Comparison of ENCODE assay signal across 30 cellular contexts in genomic region chr14:105978618-105979295, GRCh38.
"Had no signal": no experiment of that assay in that cellular context is flagged by ENCODE, and none has a peak within 500 bp of the region (broad histone marks: within the 10 kb centered on the region; RNA-seq: fewer than 3 reads in every experiment).

No MANE protein-coding gene starts in this region.

- ATAC-seq: activated CD4-positive, CD25-positive, alpha-beta regulatory T cell treated with anti-CD3 and anti-CD28 coated beads, Interleukin-2, amount 50 U/mL, for 24 hours; effector memory CD8-positive, alpha-beta T cell; foreskin keratinocyte; gastrocnemius medialis; heart left ventricle; T-helper 17 cell had no signal

- H3K9me3 Mint-ChIP-seq: activated B cell treated with CpG ODN at 0.5 μM for 24 hours; activated CD4-positive, alpha-beta memory T cell treated with anti-CD3 and anti-CD28 coated beads, Interleukin-2, amount 10 ng/mL, durations not matched to agents 7 days and 5 days; activated CD4-positive, alpha-beta T cell treated with anti-CD3 and anti-CD28 coated beads, Interleukin-2, amount 10 ng/mL, durations not matched to agents 7 days and 5 days; activated T-helper 1 cell treated with anti-CD3 and anti-CD28 coated beads, Interleukin-12 subunit alpha, Interleukin-12 subunit beta, Interleukin-2, Interleukin-4 antibody, amounts not matched to agents 30 ng/mL and 10 ng/mL and 1 ng/mL, durations not matched to agents 14 hours and 24 hours and 36 hours; activated T-helper 2 cell treated with anti-CD3 and anti-CD28 coated beads, Interferon-gamma antibody, Interleukin-2, Interleukin-4, amounts not matched to agents 10 μg/mL and 5 μg/mL and 100 μg/mL, durations not matched to agents 14 hours and 24 hours and 36 hours; central memory CD8-positive, alpha-beta T cell; dendritic cell treated with granulocyte-macrophage colony-stimulating factor and Interleukin-4, amounts not matched to agents 40 ng/mL and 50 ng/mL, for 4 days; effector memory CD8-positive, alpha-beta T cell; T-helper 2 cell treated with Interferon-gamma antibody and Interleukin-4, amounts not matched to agents 5 μg/mL and 100 μg/mL, for 36 hours had no signal

- H3K36me3 Mint-ChIP-seq: activated naive CD8-positive, alpha-beta T cell had no signal

- H3K4me3 Mint-ChIP-seq: activated B cell treated with CpG ODN at 0.5 μM for 24 hours; activated CD4-positive, alpha-beta memory T cell treated with anti-CD3 and anti-CD28 coated beads, Interleukin-2, amount 10 ng/mL, durations not matched to agents 7 days and 5 days; activated CD4-positive, alpha-beta T cell treated with anti-CD3 and anti-CD28 coated beads, Interleukin-2, amount 10 ng/mL, durations not matched to agents 7 days and 5 days; activated naive CD8-positive, alpha-beta T cell; activated T-helper 1 cell treated with anti-CD3 and anti-CD28 coated beads, Interleukin-12 subunit alpha, Interleukin-12 subunit beta, Interleukin-2, Interleukin-4 antibody, amounts not matched to agents 30 ng/mL and 10 ng/mL and 1 ng/mL, durations not matched to agents 14 hours and 24 hours and 36 hours; central memory CD8-positive, alpha-beta T cell; dendritic cell treated with granulocyte-macrophage colony-stimulating factor and Interleukin-4, amounts not matched to agents 40 ng/mL and 50 ng/mL, for 4 days; effector memory CD8-positive, alpha-beta T cell; T-helper 17 cell; T-helper 2 cell treated with Interferon-gamma antibody and Interleukin-4, amounts not matched to agents 5 μg/mL and 100 μg/mL, for 36 hours had no signal

- DNase-seq: activated B cell treated with CpG ODN at 0.5 μM for 24 hours; activated CD4-positive, alpha-beta memory T cell treated with anti-CD3 and anti-CD28 coated beads, Interleukin-2, amount 10 ng/mL, durations not matched to agents 7 days and 5 days; activated CD4-positive, alpha-beta T cell treated with anti-CD3 and anti-CD28 coated beads, Interleukin-2, amount 10 ng/mL, durations not matched to agents 7 days and 5 days; activated CD4-positive, alpha-beta T cell treated with anti-CD3 and anti-CD28 coated beads, Interleukin-2, amount 50 U/mL, for 4 hours; activated CD8-positive, alpha-beta memory T cell treated with anti-CD3 and anti-CD28 coated beads, Interleukin-2, amount 50 U/mL, for 4 hours; activated gamma-delta T cell; activated naive CD4-positive, alpha-beta T cell; activated T-cell treated with anti-CD3 and anti-CD28 coated beads, Interleukin-2, amount 50 U/mL, for 1 hour; activated T-cell treated with anti-CD3 and anti-CD28 coated beads, Interleukin-2, amount 50 U/mL, for 48 hours; amniotic stem cell; anterior cingulate cortex; brain microvascular endothelial cell; dorsolateral prefrontal cortex; effector memory CD8-positive, alpha-beta T cell; erythroblast; foreskin keratinocyte; gastrocnemius medialis; glutamatergic neuron; heart left ventricle; T-helper 1 cell; T-helper 17 cell; T1000; WERI-Rb-1 had no signal

- H3K27ac Mint-ChIP-seq: activated B cell treated with CpG ODN at 0.5 μM for 24 hours; activated CD4-positive, alpha-beta memory T cell treated with anti-CD3 and anti-CD28 coated beads, Interleukin-2, amount 10 ng/mL, durations not matched to agents 7 days and 5 days; activated CD4-positive, alpha-beta T cell treated with anti-CD3 and anti-CD28 coated beads, Interleukin-2, amount 10 ng/mL, durations not matched to agents 7 days and 5 days; activated naive CD8-positive, alpha-beta T cell; activated T-helper 1 cell treated with anti-CD3 and anti-CD28 coated beads, Interleukin-12 subunit alpha, Interleukin-12 subunit beta, Interleukin-2, Interleukin-4 antibody, amounts not matched to agents 30 ng/mL and 10 ng/mL and 1 ng/mL, durations not matched to agents 14 hours and 24 hours and 36 hours; activated T-helper 2 cell treated with anti-CD3 and anti-CD28 coated beads, Interferon-gamma antibody, Interleukin-2, Interleukin-4, amounts not matched to agents 10 μg/mL and 5 μg/mL and 100 μg/mL, durations not matched to agents 14 hours and 24 hours and 36 hours; dendritic cell treated with granulocyte-macrophage colony-stimulating factor and Interleukin-4, amounts not matched to agents 40 ng/mL and 50 ng/mL, for 4 days; effector memory CD8-positive, alpha-beta T cell; T-helper 17 cell; T-helper 2 cell treated with Interferon-gamma antibody and Interleukin-4, amounts not matched to agents 5 μg/mL and 100 μg/mL, for 36 hours had no signal

- H3K27me3 Mint-ChIP-seq: activated B cell treated with CpG ODN at 0.5 μM for 24 hours had no signal
